In the genomic region with DNA sequence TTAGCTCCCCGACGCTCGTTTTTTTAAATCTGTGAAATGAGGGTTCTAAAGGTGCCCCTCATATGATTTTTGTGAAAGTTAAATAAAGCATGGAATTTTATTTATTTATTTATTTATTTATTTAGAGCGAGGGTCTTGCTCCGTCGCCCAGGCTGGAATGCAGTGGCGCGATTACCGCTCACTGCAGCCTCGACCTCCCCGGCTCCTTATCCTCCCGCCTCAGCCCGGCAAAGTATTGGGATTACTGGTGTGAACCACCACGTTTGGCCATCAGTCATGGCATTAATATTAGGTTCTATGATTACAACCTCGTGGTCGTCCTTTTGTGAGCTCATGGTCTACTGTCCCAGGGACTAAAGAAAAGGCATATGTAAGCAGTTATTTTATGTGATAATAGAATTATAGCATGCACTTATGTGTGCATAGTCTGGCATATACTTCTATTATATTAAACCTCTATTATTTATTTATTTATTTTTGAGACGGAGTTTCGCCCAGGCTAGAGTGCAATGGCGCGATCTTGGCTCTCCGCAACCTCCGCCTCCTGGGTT, we compare ENCODE assay signal across 8 cellular contexts. TPM values are rescaled to one million over a fixed set of nuclear protein-coding genes. Genes with fewer than 3 reads are reported as not detected.
DNase-seq lines count a peak whose midpoint lies in the region; ATAC-seq and TF ChIP-seq lines count a peak whose summit lies in the region.

No MANE protein-coding gene starts in this region.

- H3K27ac ChIP-seq in liver (ENCODE audit: low read depth in 1 of 2, low read length in 2 of 2): peak overlapping the region in 1 of 2 donors; percentile 97
- H3K27ac ChIP-seq in tibial artery: peak overlapping the region; percentile 90 to 95

- H3K27me3 Mint-ChIP-seq in activated naive CD4-positive, alpha-beta T cell treated with anti-CD3 and anti-CD28 coated beads for 36 hours (ENCODE audit: low read depth): no peaks in the 10 kb centered on the region
- no peaks in the 10 kb centered on the region for H3K27me3 Mint-ChIP-seq in activated naive CD8-positive, alpha-beta T cell treated with anti-CD3 and anti-CD28 coated beads, Interleukin-2, amount 10 ng/mL, durations not matched to agents 7 days and 5 days

- TF ChIP-seq CTCF in liver (IDR thresholded peaks at IDR 0.05; ENCODE audit: low read depth, low read length, missing input control) (no peak), tibial artery (IDR thresholded peaks at IDR 0.05) (no peak)

- H3K27me3 ChIP-seq in liver (ENCODE audit: control insufficient read depth in 4 of 4, insufficient read depth in 4 of 4, low read length in 3 of 4) (no peaks in the 10 kb centered on the region), tibial artery (no peaks in the 10 kb centered on the region)

- H3K36me3 Mint-ChIP-seq in activated naive CD4-positive, alpha-beta T cell treated with anti-CD3 and anti-CD28 coated beads for 36 hours (ENCODE audit: low read depth): peaks cover 16% of the 10 kb centered on the region
- peaks cover 8 to 12% of the 10 kb centered on the region in 2 donors for H3K36me3 Mint-ChIP-seq in activated naive CD4-positive, alpha-beta T cell treated with anti-CD3 and anti-CD28 coated beads, Interleukin-2, amount 50 U/mL, for 72 hours
- H3K36me3 Mint-ChIP-seq in activated naive CD8-positive, alpha-beta T cell treated with anti-CD3 and anti-CD28 coated beads, Interleukin-2, amount 10 ng/mL, durations not matched to agents 7 days and 5 days: peaks cover 7% of the 10 kb centered on the region

- POLR2A ChIA-PET in activated naive CD8-positive, alpha-beta T cell treated with anti-CD3 and anti-CD28 coated beads, Interleukin-2, amount 10 ng/mL, durations not matched to agents 7 days and 5 days (lab: Charles Lee): interaction anchor here (1.6 to 2.4 kb wide), 2 partner anchors 13 to 122 kb away, joined by 10 read pairs; a partner anchor contains a TSS

- WGBS in liver: 75% methylated on average over 22 of the region's 22 CpGs

- TF ChIP-seq RAD21 in liver (IDR thresholded peaks at IDR 0.05): no peak

- ATAC-seq in activated naive CD4-positive, alpha-beta T cell treated with anti-CD3 and anti-CD28 coated beads, Interleukin-2, amount 50 U/mL, for 72 hours: no peak
- no peak for ATAC-seq in activated naive CD8-positive, alpha-beta T cell treated with anti-CD3 and anti-CD28 coated beads, Interleukin-2, amount 10 ng/mL, durations not matched to agents 7 days and 5 days (ENCODE audit: low read depth)

- peak overlapping the region; percentile 81 for H3K4me3 Mint-ChIP-seq in activated naive CD4-positive, alpha-beta T cell treated with anti-CD3 and anti-CD28 coated beads for 36 hours
- peak overlapping the region; percentile 92 for H3K4me3 Mint-ChIP-seq in activated naive CD8-positive, alpha-beta T cell treated with anti-CD3 and anti-CD28 coated beads, Interleukin-2, amount 10 ng/mL, durations not matched to agents 7 days and 5 days

- peaks cover 2 to 19% (median 17%) of the 10 kb centered on the region in 4 donors for H3K36me3 ChIP-seq in liver (ENCODE audit: control insufficient read depth in 4 of 4, insufficient read depth in 3 of 4, low read depth in 1 of 4, low read length in 3 of 4)
- peaks cover 22 to 29% (median 25%) of the 10 kb centered on the region in 3 donors for H3K36me3 ChIP-seq in tibial artery

- no peak overlapping the region for H3K27ac Mint-ChIP-seq in activated naive CD4-positive, alpha-beta T cell treated with anti-CD3 and anti-CD28 coated beads for 36 hours
- peak overlapping the region in 1 of 2 donors; percentile 93 for H3K27ac Mint-ChIP-seq in activated naive CD4-positive, alpha-beta T cell treated with anti-CD3 and anti-CD28 coated beads, Interleukin-2, amount 50 U/mL, for 72 hours
- H3K27ac Mint-ChIP-seq in activated naive CD8-positive, alpha-beta T cell treated with anti-CD3 and anti-CD28 coated beads, Interleukin-2, amount 10 ng/mL, durations not matched to agents 7 days and 5 days: peak overlapping the region; percentile 46

- peaks cover 1 to 20% (median 14%) of the 10 kb centered on the region in 4 donors for H3K4me1 ChIP-seq in liver (ENCODE audit: control insufficient read depth in 4 of 4, insufficient read depth in 4 of 4, low read length in 3 of 4)
- peaks cover 5 to 25% (median 14%) of the 10 kb centered on the region in 4 donors for H3K4me1 ChIP-seq in tibial artery

- intact Hi-C loops in activated naive CD4-positive, alpha-beta T cell treated with anti-CD3 and anti-CD28 coated beads for 36 hours (cut with micrococcal nuclease): no loop called here
- intact Hi-C loops in tibial artery (cut with DNase I; ENCODE audit: low total_unique reads): no loop called here

- H3K4me3 ChIP-seq in liver (ENCODE audit: low read depth in 1 of 3, low read length in 3 of 3) (peak overlapping the region; percentile 65 to 96 (median 83)), tibial artery (peak overlapping the region; percentile 79 to 88)

- H3K9ac ChIP-seq in liver (ENCODE audit: low read depth in 1 of 2, low read length in 2 of 2): peak overlapping the region in 1 of 2 donors; percentile 39

- no peak for DNase-seq in activated naive CD4-positive, alpha-beta T cell treated with anti-CD3 and anti-CD28 coated beads for 36 hours
- DNase-seq in activated naive CD4-positive, alpha-beta T cell treated with anti-CD3 and anti-CD28 coated beads, Interleukin-2, amount 50 U/mL, for 72 hours (ENCODE audit: low spot score in 2 of 2): no peak
- no peak for DNase-seq in activated naive CD8-positive, alpha-beta T cell treated with anti-CD3 and anti-CD28 coated beads, Interleukin-2, amount 10 ng/mL, durations not matched to agents 7 days and 5 days
- no peak for DNase-seq in tibial artery
- DNase-seq in NK-92 (lab: John Stamatoyannopoulos, UW; ENCODE audit: unreplicated experiment): no peak
- no peak for DNase-seq in NCI-H1694 treated with DMSO at 0.1 percent for 48 hours (lab: John Stamatoyannopoulos, UW)
- DNase-seq in OCI-M2 (lab: John Stamatoyannopoulos, UW; ENCODE audit: unreplicated experiment): no peak

- no peaks in the 10 kb centered on the region for H3K9me3 Mint-ChIP-seq in activated naive CD4-positive, alpha-beta T cell treated with anti-CD3 and anti-CD28 coated beads for 36 hours
- H3K9me3 Mint-ChIP-seq in activated naive CD4-positive, alpha-beta T cell treated with anti-CD3 and anti-CD28 coated beads, Interleukin-2, amount 50 U/mL, for 72 hours: no peaks in the 10 kb centered on the region
- no peaks in the 10 kb centered on the region for H3K9me3 Mint-ChIP-seq in activated naive CD8-positive, alpha-beta T cell treated with anti-CD3 and anti-CD28 coated beads, Interleukin-2, amount 10 ng/mL, durations not matched to agents 7 days and 5 days

- H3K4me1 Mint-ChIP-seq in activated naive CD4-positive, alpha-beta T cell treated with anti-CD3 and anti-CD28 coated beads for 36 hours (ENCODE audit: low read depth): peaks cover 35% of the 10 kb centered on the region
- H3K4me1 Mint-ChIP-seq in activated naive CD8-positive, alpha-beta T cell treated with anti-CD3 and anti-CD28 coated beads, Interleukin-2, amount 10 ng/mL, durations not matched to agents 7 days and 5 days: peaks cover 22% of the 10 kb centered on the region

- H3K9me3 ChIP-seq in liver (ENCODE audit: control insufficient read depth in 4 of 4, low read length in 3 of 4): no peaks in the 10 kb centered on the region
- H3K9me3 ChIP-seq in tibial artery: no peaks in the 10 kb centered on the region

- CTCF ChIA-PET in activated naive CD4-positive, alpha-beta T cell treated with anti-CD3 and anti-CD28 coated beads for 36 hours (lab: Charles Lee): no interaction called here

TF ChIP-seq in liver, 16 proteins besides CTCF, POLR2A, EP300 and RAD21:
- TF ChIP-seq FOXA2 (IDR thresholded peaks at IDR 0.05): no peak

RNA-seq across cellular contexts. Expression of a gene that starts 0.6 kb away (rescaled TPM):
- total RNA-seq in activated naive CD4-positive, alpha-beta T cell treated with anti-CD3 and anti-CD28 coated beads for 36 hours: 10 to 100 TPM; 58.4 to 59.1 TPM
- 10 to 100 TPM; 66.1 to 88.3 TPM for total RNA-seq in activated naive CD4-positive, alpha-beta T cell treated with anti-CD3 and anti-CD28 coated beads, Interleukin-2, amount 50 U/mL, for 72 hours
- 10 to 100 TPM; 83.8 to 86.2 TPM for total RNA-seq in activated naive CD8-positive, alpha-beta T cell treated with anti-CD3 and anti-CD28 coated beads, Interleukin-2, amount 10 ng/mL, durations not matched to agents 7 days and 5 days
- total RNA-seq in liver: 10 to 100 TPM; 19.5 to 34.3 TPM
- polyA plus RNA-seq in liver: 10 to 100 TPM; 11.5 to 19.8 TPM

RNA-seq across cellular contexts. Expression of a gene that starts 4.8 kb away (rescaled TPM):
- 10 to 100 TPM; 25.9 to 27.4 TPM for total RNA-seq in activated naive CD4-positive, alpha-beta T cell treated with anti-CD3 and anti-CD28 coated beads for 36 hours
- total RNA-seq in activated naive CD4-positive, alpha-beta T cell treated with anti-CD3 and anti-CD28 coated beads, Interleukin-2, amount 50 U/mL, for 72 hours: 10 to 100 TPM in 1 of 2 donors, 1 to 10 TPM in 1; 3.8 to 11.5 TPM
- 10 to 100 TPM; 21.0 to 21.1 TPM for total RNA-seq in activated naive CD8-positive, alpha-beta T cell treated with anti-CD3 and anti-CD28 coated beads, Interleukin-2, amount 10 ng/mL, durations not matched to agents 7 days and 5 days
- 10 to 100 TPM; 26.6 to 29.0 TPM for total RNA-seq in liver
- polyA plus RNA-seq in liver: 10 to 100 TPM; 24.1 to 39.7 TPM

RNA-seq across cellular contexts. Expression of a gene that starts 45.9 kb away (rescaled TPM):
- total RNA-seq in activated naive CD4-positive, alpha-beta T cell treated with anti-CD3 and anti-CD28 coated beads for 36 hours: under 1 TPM in 1 of 2 experiments, not detected in 1; 0.10 TPM
- under 1 TPM in 1 of 2 donors, not detected in 1; 0.14 TPM for total RNA-seq in activated naive CD4-positive, alpha-beta T cell treated with anti-CD3 and anti-CD28 coated beads, Interleukin-2, amount 50 U/mL, for 72 hours
- total RNA-seq in activated naive CD8-positive, alpha-beta T cell treated with anti-CD3 and anti-CD28 coated beads, Interleukin-2, amount 10 ng/mL, durations not matched to agents 7 days and 5 days: not detected
- 1 to 10 TPM in 1 of 2 donors, not detected in 1; 1.6 TPM for total RNA-seq in liver
- under 1 TPM; 0.51 to 0.77 TPM for polyA plus RNA-seq in liver

RNA-seq across cellular contexts. Expression of a gene that starts 49.5 kb away (rescaled TPM):
- 1 to 10 TPM in 1 of 2 experiments, under 1 TPM in 1; 0.79 to 1.1 TPM for total RNA-seq in activated naive CD4-positive, alpha-beta T cell treated with anti-CD3 and anti-CD28 coated beads for 36 hours
- 1 to 10 TPM in 1 of 2 donors, not detected in 1; 2.1 TPM for total RNA-seq in activated naive CD4-positive, alpha-beta T cell treated with anti-CD3 and anti-CD28 coated beads, Interleukin-2, amount 50 U/mL, for 72 hours
- not detected for total RNA-seq in activated naive CD8-positive, alpha-beta T cell treated with anti-CD3 and anti-CD28 coated beads, Interleukin-2, amount 10 ng/mL, durations not matched to agents 7 days and 5 days
- 10 to 100 TPM in 1 of 2 donors, not detected in 1; 50.9 TPM for total RNA-seq in liver
- not detected for polyA plus RNA-seq in liver

RNA-seq across cellular contexts. Expression of a gene that starts 50.6 kb away (rescaled TPM):
- total RNA-seq in activated naive CD4-positive, alpha-beta T cell treated with anti-CD3 and anti-CD28 coated beads for 36 hours: not detected
- not detected for total RNA-seq in activated naive CD4-positive, alpha-beta T cell treated with anti-CD3 and anti-CD28 coated beads, Interleukin-2, amount 50 U/mL, for 72 hours
- total RNA-seq in activated naive CD8-positive, alpha-beta T cell treated with anti-CD3 and anti-CD28 coated beads, Interleukin-2, amount 10 ng/mL, durations not matched to agents 7 days and 5 days: not detected
- total RNA-seq in liver: under 1 TPM in 1 of 2 donors, not detected in 1; 0.08 TPM
- not detected for polyA plus RNA-seq in liver
